ENCODE assay signal across 19 cellular contexts in genomic region chr22:43529954-43530863, GRCh38.
"Had no signal": no experiment of that assay in that cellular context is flagged by ENCODE, and none has a peak within 500 bp of the region (broad histone marks: within the 10 kb centered on the region; RNA-seq: fewer than 3 reads in every experiment).

No MANE protein-coding gene starts in this region.

- H3K4me3 ChIP-seq: body of pancreas, neural progenitor cell, pancreas, SJCRH30 had no signal

- H3K27me3 ChIP-seq: body of pancreas, neural progenitor cell, SJCRH30 had no signal

- H3K27me3 Mint-ChIP-seq: activated naive CD8-positive, alpha-beta T cell; type B pancreatic cell had no signal

- H2AFZ ChIP-seq: neural progenitor cell had no signal

- H3K4me1 ChIP-seq: body of pancreas, neural progenitor cell, pancreas, SJCRH30 had no signal

- H3K9me3 Mint-ChIP-seq: activated CD4-positive, alpha-beta memory T cell treated with anti-CD3 and anti-CD28 coated beads for 36 hours; activated T-cell treated with anti-CD3 and anti-CD28 coated beads, Interleukin-2, amount 50 U/mL, for 24 hours; neural progenitor cell; type B pancreatic cell had no signal

- H3K27ac Mint-ChIP-seq: activated CD4-positive, alpha-beta memory T cell treated with anti-CD3 and anti-CD28 coated beads for 36 hours; activated CD4-positive, alpha-beta T cell treated with anti-CD3 and anti-CD28 coated beads for 36 hours; activated naive CD8-positive, alpha-beta T cell; activated T-cell treated with anti-CD3 and anti-CD28 coated beads, Interleukin-2, amount 50 U/mL, for 24 hours; neural progenitor cell; T-helper 17 cell; type B pancreatic cell had no signal

- ATAC-seq: activated CD4-positive, alpha-beta T cell treated with anti-CD3 and anti-CD28 coated beads for 36 hours; body of pancreas; pancreas; T-helper 17 cell had no signal

- H3K36me3 Mint-ChIP-seq: activated CD4-positive, alpha-beta memory T cell treated with anti-CD3 and anti-CD28 coated beads for 36 hours; activated naive CD8-positive, alpha-beta T cell; neural progenitor cell; type B pancreatic cell had no signal

- H3K4me1 Mint-ChIP-seq: activated CD4-positive, alpha-beta T cell treated with anti-CD3 and anti-CD28 coated beads for 36 hours; neural progenitor cell; T-helper 17 cell had no signal

- H3K9ac ChIP-seq: neural progenitor cell had no signal

- H3K27ac ChIP-seq: body of pancreas, neural progenitor cell, pancreas, SJCRH30, WERI-Rb-1 had no signal

- H3K4me2 ChIP-seq: neural progenitor cell had no signal

- H3K9me3 ChIP-seq: body of pancreas, pancreas, SJCRH30 had no signal

- H3K36me3 ChIP-seq: neural progenitor cell, pancreas, SJCRH30, WERI-Rb-1 had no signal

- DNase-seq: activated CD4-positive, alpha-beta memory T cell treated with anti-CD3 and anti-CD28 coated beads for 36 hours; activated CD4-positive, alpha-beta T cell treated with anti-CD3 and anti-CD28 coated beads for 36 hours; activated effector memory CD4-positive, alpha-beta T cell treated with anti-CD3 and anti-CD28 coated beads, Interleukin-2, amount 50 U/mL, for 16 hours; activated T-cell treated with anti-CD3 and anti-CD28 coated beads, Interleukin-2, amount 50 U/mL, for 24 hours; amniotic stem cell; body of pancreas; dermis blood vessel endothelial cell; erythroblast; kidney glomerular epithelial cell; pancreas; SJCRH30; stimulated activated CD4-positive, alpha-beta T cell treated with anti-CD3 and anti-CD28 coated beads, Interleukin-15, amount 100 ng/mL, for 24 hours; stimulated activated CD4-positive, alpha-beta T cell treated with anti-CD3 and anti-CD28 coated beads, Interleukin-4, amount 100 ng/mL, for 1 hour; stimulated activated naive CD4-positive, alpha-beta T cell; T-helper 17 cell; WERI-Rb-1 had no signal

- H3K4me3 Mint-ChIP-seq: activated CD4-positive, alpha-beta memory T cell treated with anti-CD3 and anti-CD28 coated beads for 36 hours; activated CD4-positive, alpha-beta T cell treated with anti-CD3 and anti-CD28 coated beads for 36 hours; activated naive CD8-positive, alpha-beta T cell; activated T-cell treated with anti-CD3 and anti-CD28 coated beads, Interleukin-2, amount 50 U/mL, for 24 hours; neural progenitor cell; T-helper 17 cell; type B pancreatic cell had no signal
